2 cellular contexts compared by ENCODE assay signal in the genomic region with DNA sequence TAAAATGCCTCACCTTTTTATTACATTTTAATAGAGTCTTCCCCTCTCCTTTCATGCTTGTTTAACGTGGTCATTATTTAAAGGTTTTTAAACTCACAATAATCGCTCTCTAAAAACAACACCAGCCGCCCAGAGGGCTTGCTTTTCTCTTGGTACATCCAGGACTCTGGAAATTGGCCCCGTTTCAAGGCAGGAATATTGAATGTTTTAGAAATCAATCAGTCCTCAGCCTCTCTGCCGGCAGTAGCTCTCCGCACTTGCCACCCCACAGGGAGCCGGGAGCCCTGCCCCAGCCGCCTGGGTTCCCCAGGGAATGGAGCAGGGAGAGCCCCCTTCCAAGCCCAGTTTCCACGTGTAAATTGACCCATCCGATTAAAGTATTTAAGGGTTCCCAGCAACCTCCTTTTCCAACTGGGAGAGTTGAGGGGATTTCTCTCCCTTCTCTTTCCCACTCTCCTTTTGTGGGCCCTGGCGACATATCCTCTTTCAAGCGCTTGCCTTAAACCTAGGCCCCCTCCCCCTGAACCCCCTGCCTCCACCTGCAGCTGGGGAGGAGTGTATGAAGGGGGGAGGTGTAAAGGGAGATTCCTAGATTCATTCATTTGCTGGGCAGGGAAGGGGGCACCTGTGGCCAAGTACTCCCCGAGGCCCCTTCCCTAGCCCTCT.
TF ChIP-seq lines count a peak whose summit lies in the region.

No MANE protein-coding gene starts in this region.

TF ChIP-seq in H1, 55 proteins besides CTCF, POLR2A, EP300 and RAD21:
- TF ChIP-seq RNF2 (IDR thresholded peaks at IDR 0.05; ENCODE audit: borderline replicate concordance, low read depth, low read length, missing control alignments, poor library complexity, severe bottlenecking) (peak; percentile 48), SIX5 (IDR thresholded peaks at IDR 0.05; ENCODE audit: low read depth, low read length) (no peak), ZNF274 (IDR thresholded peaks at IDR 0.05; ENCODE audit: borderline replicate concordance, extremely low read depth, low read length) (no peak), HDAC2 (IDR thresholded peaks at IDR 0.05; ENCODE audit: borderline replicate concordance in 1 of 2, low read depth in 2 of 2, low read length in 2 of 2) (0 out of 4 replicates have a peak, but pooled peaks of 1 of the 2 experiments have one; percentile 29)

TF ChIP-seq in GM12891, 5 proteins besides CTCF, POLR2A, EP300 and RAD21:
- no peak for TF ChIP-seq POU2F2 (IDR thresholded peaks at IDR 0.05; ENCODE audit: low read depth, low read length)
- no peak for TF ChIP-seq POLR2AphosphoS5 (IDR thresholded peaks at IDR 0.05; ENCODE audit: low read depth, low read length)
- TF ChIP-seq PAX5 (IDR thresholded peaks at IDR 0.05; ENCODE audit: insufficient read depth, low read length, severe bottlenecking) = no peak
- TF ChIP-seq SPI1 (IDR thresholded peaks at IDR 0.05; ENCODE audit: low read depth, low read length) = no peak
